In the genomic region with DNA sequence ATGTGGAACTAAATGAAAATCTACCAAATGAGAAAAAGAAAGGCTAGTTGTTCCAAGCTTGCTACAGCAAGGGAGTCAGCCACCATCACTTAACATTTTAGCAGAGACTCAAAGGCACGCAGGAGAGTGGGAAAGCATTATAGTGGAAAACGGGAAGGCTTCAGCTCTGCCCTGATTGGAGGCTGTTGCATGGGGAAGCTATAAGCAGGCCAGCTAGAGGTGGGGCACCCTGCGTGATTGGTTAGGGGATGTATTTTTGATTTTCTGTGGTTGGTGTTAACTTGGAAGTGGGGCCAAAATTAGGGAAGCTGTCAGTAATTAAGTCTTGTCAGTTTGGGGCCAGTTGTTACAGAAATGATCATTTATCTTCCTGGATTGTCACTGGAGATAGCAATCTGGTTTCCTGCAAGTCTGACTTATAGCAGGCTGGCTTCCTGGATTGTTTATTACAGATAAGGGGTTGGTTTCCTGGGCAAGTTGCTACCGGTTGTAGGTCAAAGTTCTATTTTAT, we compare ENCODE assay signal across 1 cellular context.
TF ChIP-seq lines count a peak whose summit lies in the region.

No MANE protein-coding gene starts in this region.

TF ChIP-seq in K562, 482 proteins besides CTCF, POLR2A, EP300 and RAD21 (continued from another document):
- no peak for TF ChIP-seq BRCA1 (IDR thresholded peaks at IDR 0.05)
- TF ChIP-seq BRCA1 (CRISPR knock-in tag; IDR thresholded peaks at IDR 0.05), result no peak
- no peak for TF ChIP-seq SMARCA5 (IDR thresholded peaks at IDR 0.05)
- TF ChIP-seq MBD2 (IDR thresholded peaks at IDR 0.05; ENCODE audit: borderline replicate concordance, low read depth), result no peak
- no peak for TF ChIP-seq FOXP1 (CRISPR knock-in tag; IDR thresholded peaks at IDR 0.05)
- TF ChIP-seq RNF2 (IDR thresholded peaks at IDR 0.05), result peak; percentile 53; the same call in 1 of the 2 replicates
- peak; percentile 10; the same call in 1 of the 2 replicates for TF ChIP-seq TAL1 (IDR thresholded peaks at IDR 0.05)
- TF ChIP-seq CTBP1 (IDR thresholded peaks at IDR 0.05; ENCODE audit: borderline replicate concordance), result peak; percentile 22; the same call in 1 of the 2 replicates
- peak; percentile 48; the same call in 1 of the 2 replicates for TF ChIP-seq CBFA2T3 (IDR thresholded peaks at IDR 0.05)
- TF ChIP-seq NEUROD1 (IDR thresholded peaks at IDR 0.05; ENCODE audit: borderline replicate concordance, low read depth, low read length, partially characterized antibody), result no peak
- TF ChIP-seq POLR2AphosphoS2 (IDR thresholded peaks at IDR 0.05; ENCODE audit: low read length), result no peak
- peak; percentile 40; the same call in 1 of the 2 replicates for TF ChIP-seq SOX6 (IDR thresholded peaks at IDR 0.05)
- TF ChIP-seq, protein P1, sequence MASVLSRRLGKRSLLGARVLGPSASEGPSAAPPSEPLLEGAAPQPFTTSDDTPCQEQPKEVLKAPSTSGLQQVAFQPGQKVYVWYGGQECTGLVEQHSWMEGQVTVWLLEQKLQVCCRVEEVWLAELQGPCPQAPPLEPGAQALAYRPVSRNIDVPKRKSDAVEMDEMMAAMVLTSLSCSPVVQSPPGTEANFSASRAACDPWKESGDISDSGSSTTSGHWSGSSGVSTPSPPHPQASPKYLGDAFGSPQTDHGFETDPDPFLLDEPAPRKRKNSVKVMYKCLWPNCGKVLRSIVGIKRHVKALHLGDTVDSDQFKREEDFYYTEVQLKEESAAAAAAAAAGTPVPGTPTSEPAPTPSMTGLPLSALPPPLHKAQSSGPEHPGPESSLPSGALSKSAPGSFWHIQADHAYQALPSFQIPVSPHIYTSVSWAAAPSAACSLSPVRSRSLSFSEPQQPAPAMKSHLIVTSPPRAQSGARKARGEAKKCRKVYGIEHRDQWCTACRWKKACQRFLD (CRISPR knock-in tag; IDR thresholded peaks at IDR 0.05), result no peak
- TF ChIP-seq ZNF184 (CRISPR knock-in tag; IDR thresholded peaks at IDR 0.05), result no peak
- peak in 1 of 2 experiments; percentile 59; a peak in 1 of 4 replicates for TF ChIP-seq ETV6 (IDR thresholded peaks at IDR 0.05; ENCODE audit: borderline replicate concordance in 1 of 2, low read depth in 2 of 2, low read length in 1 of 2)
- no peak for TF ChIP-seq ETV6 (CRISPR knock-in tag; IDR thresholded peaks at IDR 0.05; ENCODE audit: borderline replicate concordance)
- no peak for TF ChIP-seq E2F3 (CRISPR knock-in tag; IDR thresholded peaks at IDR 0.05)
- TF ChIP-seq KLF13 (tag; IDR thresholded peaks at IDR 0.05; ENCODE audit: borderline replicate concordance, low read depth), result no peak
- no peak for TF ChIP-seq STAT5A (IDR thresholded peaks at IDR 0.05; ENCODE audit: borderline replicate concordance, low read length)
- no peak for TF ChIP-seq ZNF311 (CRISPR knock-in tag; IDR thresholded peaks at IDR 0.05)
- no peak for TF ChIP-seq PTTG1 (tag; IDR thresholded peaks at IDR 0.05; ENCODE audit: low read depth)
- TF ChIP-seq ELF1 (tag; IDR thresholded peaks at IDR 0.05), result peak; percentile 59
- TF ChIP-seq ZNF589 (CRISPR knock-in tag; IDR thresholded peaks at IDR 0.05; ENCODE audit: low read depth), result 0 out of 2 replicates have a peak, but pooled peaks have one; percentile 38
- no peak for TF ChIP-seq CREBBP (IDR thresholded peaks at IDR 0.05; ENCODE audit: low read depth, low read length)
- no peak for TF ChIP-seq TOE1 (IDR thresholded peaks at IDR 0.05; ENCODE audit: borderline replicate concordance)
- no peak for TF ChIP-seq TOE1 (CRISPR knock-in tag; IDR thresholded peaks at IDR 0.05; ENCODE audit: borderline replicate concordance, low read depth)
- TF ChIP-seq, protein P2, sequence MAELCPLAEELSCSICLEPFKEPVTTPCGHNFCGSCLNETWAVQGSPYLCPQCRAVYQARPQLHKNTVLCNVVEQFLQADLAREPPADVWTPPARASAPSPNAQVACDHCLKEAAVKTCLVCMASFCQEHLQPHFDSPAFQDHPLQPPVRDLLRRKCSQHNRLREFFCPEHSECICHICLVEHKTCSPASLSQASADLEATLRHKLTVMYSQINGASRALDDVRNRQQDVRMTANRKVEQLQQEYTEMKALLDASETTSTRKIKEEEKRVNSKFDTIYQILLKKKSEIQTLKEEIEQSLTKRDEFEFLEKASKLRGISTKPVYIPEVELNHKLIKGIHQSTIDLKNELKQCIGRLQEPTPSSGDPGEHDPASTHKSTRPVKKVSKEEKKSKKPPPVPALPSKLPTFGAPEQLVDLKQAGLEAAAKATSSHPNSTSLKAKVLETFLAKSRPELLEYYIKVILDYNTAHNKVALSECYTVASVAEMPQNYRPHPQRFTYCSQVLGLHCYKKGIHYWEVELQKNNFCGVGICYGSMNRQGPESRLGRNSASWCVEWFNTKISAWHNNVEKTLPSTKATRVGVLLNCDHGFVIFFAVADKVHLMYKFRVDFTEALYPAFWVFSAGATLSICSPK (IDR thresholded peaks at IDR 0.05; ENCODE audit: borderline replicate concordance), result no peak
- TF ChIP-seq TCF3 (CRISPR knock-in tag; IDR thresholded peaks at IDR 0.05), result no peak
- TF ChIP-seq NCOA6 (IDR thresholded peaks at IDR 0.05), result no peak
- TF ChIP-seq, protein P3, sequence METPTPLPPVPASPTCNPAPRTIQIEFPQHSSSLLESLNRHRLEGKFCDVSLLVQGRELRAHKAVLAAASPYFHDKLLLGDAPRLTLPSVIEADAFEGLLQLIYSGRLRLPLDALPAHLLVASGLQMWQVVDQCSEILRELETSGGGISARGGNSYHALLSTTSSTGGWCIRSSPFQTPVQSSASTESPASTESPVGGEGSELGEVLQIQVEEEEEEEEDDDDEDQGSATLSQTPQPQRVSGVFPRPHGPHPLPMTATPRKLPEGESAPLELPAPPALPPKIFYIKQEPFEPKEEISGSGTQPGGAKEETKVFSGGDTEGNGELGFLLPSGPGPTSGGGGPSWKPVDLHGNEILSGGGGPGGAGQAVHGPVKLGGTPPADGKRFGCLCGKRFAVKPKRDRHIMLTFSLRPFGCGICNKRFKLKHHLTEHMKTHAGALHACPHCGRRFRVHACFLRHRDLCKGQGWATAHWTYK (CRISPR knock-in tag; IDR thresholded peaks at IDR 0.05), result no peak
- TF ChIP-seq ZNF124 (CRISPR knock-in tag; IDR thresholded peaks at IDR 0.05), result no peak
- TF ChIP-seq ARNT (IDR thresholded peaks at IDR 0.05), result no peak
- TF ChIP-seq STAG1 (CRISPR knock-in tag; IDR thresholded peaks at IDR 0.05; ENCODE audit: borderline replicate concordance), result no peak
- TF ChIP-seq TEAD4 (IDR thresholded peaks at IDR 0.05; ENCODE audit: low read length), result peak; percentile 53; the same call in 1 of the 2 replicates
- TF ChIP-seq TEAD4 (CRISPR knock-in tag; IDR thresholded peaks at IDR 0.05; ENCODE audit: borderline replicate concordance), result no peak
- TF ChIP-seq C11orf30 (IDR thresholded peaks at IDR 0.05; ENCODE audit: low read depth), result no peak
- no peak for TF ChIP-seq YBX1 (IDR thresholded peaks at IDR 0.05)
- TF ChIP-seq, protein P4, sequence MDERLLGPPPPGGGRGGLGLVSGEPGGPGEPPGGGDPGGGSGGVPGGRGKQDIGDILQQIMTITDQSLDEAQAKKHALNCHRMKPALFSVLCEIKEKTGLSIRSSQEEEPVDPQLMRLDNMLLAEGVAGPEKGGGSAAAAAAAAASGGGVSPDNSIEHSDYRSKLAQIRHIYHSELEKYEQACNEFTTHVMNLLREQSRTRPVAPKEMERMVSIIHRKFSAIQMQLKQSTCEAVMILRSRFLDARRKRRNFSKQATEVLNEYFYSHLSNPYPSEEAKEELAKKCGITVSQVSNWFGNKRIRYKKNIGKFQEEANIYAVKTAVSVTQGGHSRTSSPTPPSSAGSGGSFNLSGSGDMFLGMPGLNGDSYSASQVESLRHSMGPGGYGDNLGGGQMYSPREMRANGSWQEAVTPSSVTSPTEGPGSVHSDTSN (CRISPR knock-in tag; IDR thresholded peaks at IDR 0.05; ENCODE audit: low read depth), result peak; percentile 29; the same call in 1 of the 2 replicates
- TF ChIP-seq, protein P4 (tag; conservative IDR thresholded peaks at IDR 0.05; ENCODE audit: low read depth), result peak; percentile 95
- peak; percentile 98 for TF ChIP-seq ETV1 (tag; conservative IDR thresholded peaks at IDR 0.05; ENCODE audit: low read depth)
- no peak for TF ChIP-seq ZNF583 (CRISPR knock-in tag; IDR thresholded peaks at IDR 0.05)
- peak; percentile 32; the same call in 1 of the 2 replicates for TF ChIP-seq FOXM1 (IDR thresholded peaks at IDR 0.05; ENCODE audit: low read depth)
- no peak for TF ChIP-seq FOXM1 (CRISPR knock-in tag; IDR thresholded peaks at IDR 0.05; ENCODE audit: low read depth)
- no peak for TF ChIP-seq HNRNPK (IDR thresholded peaks at IDR 0.05; ENCODE audit: low read depth, low read length, poor library complexity, severe bottlenecking)
- peak; percentile 44; the same call in 1 of the 2 replicates for TF ChIP-seq DPF2 (IDR thresholded peaks at IDR 0.05)
- no peak for TF ChIP-seq CEBPB (tag; IDR thresholded peaks at IDR 0.05)
- no peak for TF ChIP-seq SRSF7 (optimal IDR thresholded peaks at IDR 0.05; ENCODE audit: low read depth, low read length)
- peak; percentile 44; the same call in 1 of the 2 replicates for TF ChIP-seq MYBL2 (IDR thresholded peaks at IDR 0.05; ENCODE audit: low read depth)
- no peak for TF ChIP-seq MYBL2 (CRISPR knock-in tag; IDR thresholded peaks at IDR 0.05; ENCODE audit: borderline replicate concordance)
- TF ChIP-seq RBBP5 (IDR thresholded peaks at IDR 0.05; ENCODE audit: borderline replicate concordance, insufficient read depth, low read length, poor library complexity, severe bottlenecking), result no peak
- TF ChIP-seq PHF20 (IDR thresholded peaks at IDR 0.05; ENCODE audit: partially characterized antibody), result no peak
- no peak for TF ChIP-seq XRCC3 (IDR thresholded peaks at IDR 0.05)
- peak; percentile 51 for TF ChIP-seq GABPA (tag; conservative IDR thresholded peaks at IDR 0.05; ENCODE audit: low read depth)
- no peak for TF ChIP-seq PHB2 (IDR thresholded peaks at IDR 0.05; ENCODE audit: low read depth)
- TF ChIP-seq, protein P5, sequence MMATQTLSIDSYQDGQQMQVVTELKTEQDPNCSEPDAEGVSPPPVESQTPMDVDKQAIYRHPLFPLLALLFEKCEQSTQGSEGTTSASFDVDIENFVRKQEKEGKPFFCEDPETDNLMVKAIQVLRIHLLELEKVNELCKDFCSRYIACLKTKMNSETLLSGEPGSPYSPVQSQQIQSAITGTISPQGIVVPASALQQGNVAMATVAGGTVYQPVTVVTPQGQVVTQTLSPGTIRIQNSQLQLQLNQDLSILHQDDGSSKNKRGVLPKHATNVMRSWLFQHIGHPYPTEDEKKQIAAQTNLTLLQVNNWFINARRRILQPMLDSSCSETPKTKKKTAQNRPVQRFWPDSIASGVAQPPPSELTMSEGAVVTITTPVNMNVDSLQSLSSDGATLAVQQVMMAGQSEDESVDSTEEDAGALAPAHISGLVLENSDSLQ (IDR thresholded peaks at IDR 0.05), result peak; percentile 84
- TF ChIP-seq SMARCE1 (IDR thresholded peaks at IDR 0.05), result peak; percentile 54; the same call in 1 of the 2 replicates
- TF ChIP-seq LCOR (CRISPR knock-in tag; IDR thresholded peaks at IDR 0.05), result no peak
- TF ChIP-seq, protein P6, sequence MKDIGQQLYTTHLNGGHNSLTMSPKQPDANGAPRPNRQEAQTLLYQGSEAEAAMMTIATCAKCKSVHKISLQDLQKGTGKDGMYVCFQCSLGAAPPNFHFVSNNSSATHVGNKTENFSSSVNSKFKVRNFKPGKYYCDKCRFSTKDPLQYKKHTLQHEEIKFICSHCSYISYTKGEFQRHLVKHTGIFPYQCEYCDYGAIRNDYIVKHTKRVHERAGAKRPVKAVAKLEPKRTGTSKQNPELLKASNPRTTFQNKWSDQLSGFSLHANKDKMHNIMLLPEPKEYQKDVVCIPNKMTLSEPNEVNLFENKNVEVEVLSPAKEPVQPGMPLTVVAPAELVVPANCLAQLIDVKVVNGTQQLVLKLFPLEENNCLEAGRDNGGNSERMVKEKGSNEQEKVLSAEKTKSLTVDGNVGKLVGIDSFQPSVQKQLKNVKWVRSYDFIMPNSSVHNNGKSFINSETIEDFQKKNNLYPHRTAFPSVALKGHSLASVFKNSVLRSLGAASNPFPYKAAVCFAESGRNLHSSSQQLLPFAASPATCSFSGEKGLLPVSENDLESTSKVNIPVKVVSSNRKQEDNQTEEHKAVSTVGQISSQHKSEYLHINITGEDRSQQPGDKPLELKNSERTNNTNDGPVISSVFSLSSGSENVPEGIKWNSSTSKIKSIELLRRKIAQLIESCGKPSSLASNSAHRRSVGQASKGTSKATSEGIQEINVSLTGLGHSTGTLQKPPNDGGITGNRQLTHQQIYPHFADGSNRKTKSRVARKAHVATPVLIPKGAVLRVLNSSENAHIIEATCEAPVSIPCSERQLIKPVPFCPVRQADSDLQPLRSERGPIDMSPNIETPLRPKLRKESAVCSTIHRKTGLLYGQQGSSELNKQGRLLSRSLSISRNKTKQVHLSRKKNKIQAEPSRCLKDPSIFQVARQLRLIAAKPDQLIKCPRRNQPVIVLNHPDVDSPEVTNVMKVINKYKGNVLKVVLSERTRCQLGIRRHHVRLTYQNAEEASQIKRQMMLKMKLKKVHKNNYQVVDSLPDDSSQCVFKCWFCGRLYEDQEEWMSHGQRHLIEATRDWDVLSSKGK (CRISPR knock-in tag; IDR thresholded peaks at IDR 0.05), result no peak
- peak; percentile 44; the same call in 1 of the 2 replicates for TF ChIP-seq SMARCA4 (IDR thresholded peaks at IDR 0.05)
- TF ChIP-seq, protein P7, sequence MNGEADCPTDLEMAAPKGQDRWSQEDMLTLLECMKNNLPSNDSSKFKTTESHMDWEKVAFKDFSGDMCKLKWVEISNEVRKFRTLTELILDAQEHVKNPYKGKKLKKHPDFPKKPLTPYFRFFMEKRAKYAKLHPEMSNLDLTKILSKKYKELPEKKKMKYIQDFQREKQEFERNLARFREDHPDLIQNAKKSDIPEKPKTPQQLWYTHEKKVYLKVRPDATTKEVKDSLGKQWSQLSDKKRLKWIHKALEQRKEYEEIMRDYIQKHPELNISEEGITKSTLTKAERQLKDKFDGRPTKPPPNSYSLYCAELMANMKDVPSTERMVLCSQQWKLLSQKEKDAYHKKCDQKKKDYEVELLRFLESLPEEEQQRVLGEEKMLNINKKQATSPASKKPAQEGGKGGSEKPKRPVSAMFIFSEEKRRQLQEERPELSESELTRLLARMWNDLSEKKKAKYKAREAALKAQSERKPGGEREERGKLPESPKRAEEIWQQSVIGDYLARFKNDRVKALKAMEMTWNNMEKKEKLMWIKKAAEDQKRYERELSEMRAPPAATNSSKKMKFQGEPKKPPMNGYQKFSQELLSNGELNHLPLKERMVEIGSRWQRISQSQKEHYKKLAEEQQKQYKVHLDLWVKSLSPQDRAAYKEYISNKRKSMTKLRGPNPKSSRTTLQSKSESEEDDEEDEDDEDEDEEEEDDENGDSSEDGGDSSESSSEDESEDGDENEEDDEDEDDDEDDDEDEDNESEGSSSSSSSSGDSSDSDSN (IDR thresholded peaks at IDR 0.05; ENCODE audit: borderline replicate concordance in 1 of 2, low read depth in 2 of 2, low read length in 2 of 2), result no peak
- no peak for TF ChIP-seq TBP (optimal IDR thresholded peaks at IDR 0.05; ENCODE audit: low read depth, low read length)
